ENCODE assay signal across 1 cellular context in the genomic region with DNA sequence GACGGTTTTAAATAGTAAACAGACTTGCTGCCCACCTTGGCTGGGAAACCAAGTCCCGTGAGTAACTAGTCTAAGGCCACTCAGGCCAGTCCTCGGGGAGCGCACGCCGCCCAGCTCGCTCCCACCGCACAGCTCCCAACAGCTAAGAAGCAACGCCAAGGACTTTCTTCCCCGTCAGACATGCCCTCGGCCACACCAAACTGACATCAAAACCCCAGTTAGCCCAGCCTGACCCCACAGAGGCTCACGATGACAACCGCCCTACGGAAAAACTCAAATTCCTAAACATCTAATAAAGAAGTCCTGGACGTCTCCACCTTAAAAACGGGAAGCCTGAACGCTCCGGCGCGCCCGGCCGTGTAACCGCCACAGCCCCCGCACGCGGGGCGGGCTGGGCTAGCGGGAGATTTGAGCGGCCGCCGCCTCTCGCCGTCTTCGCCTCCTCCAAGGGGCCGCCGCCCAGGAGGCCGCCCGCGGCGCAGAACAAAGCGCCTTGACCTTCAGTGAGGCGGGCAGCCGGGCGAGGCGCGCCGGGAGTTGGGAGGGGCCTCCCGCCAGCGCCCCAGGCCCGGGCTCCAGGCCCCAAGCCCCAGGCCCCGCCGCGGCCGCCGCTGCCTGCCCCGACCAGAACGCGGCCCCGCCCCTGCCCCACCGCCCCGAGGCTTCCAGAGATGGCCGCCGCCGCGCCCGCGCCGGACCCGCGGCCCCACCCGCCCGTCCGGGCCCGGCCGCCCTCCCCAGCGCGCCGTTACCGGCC.
A peak's percentile ranks its signal among the peaks of the same experiment; 100 is the strongest.
TF ChIP-seq lines count a peak whose summit lies in the region.

No MANE protein-coding gene starts in this region.

TF ChIP-seq in HEK293, 187 proteins besides CTCF, POLR2A, EP300 and RAD21 (continued from another document):
- TF ChIP-seq, protein P1, sequence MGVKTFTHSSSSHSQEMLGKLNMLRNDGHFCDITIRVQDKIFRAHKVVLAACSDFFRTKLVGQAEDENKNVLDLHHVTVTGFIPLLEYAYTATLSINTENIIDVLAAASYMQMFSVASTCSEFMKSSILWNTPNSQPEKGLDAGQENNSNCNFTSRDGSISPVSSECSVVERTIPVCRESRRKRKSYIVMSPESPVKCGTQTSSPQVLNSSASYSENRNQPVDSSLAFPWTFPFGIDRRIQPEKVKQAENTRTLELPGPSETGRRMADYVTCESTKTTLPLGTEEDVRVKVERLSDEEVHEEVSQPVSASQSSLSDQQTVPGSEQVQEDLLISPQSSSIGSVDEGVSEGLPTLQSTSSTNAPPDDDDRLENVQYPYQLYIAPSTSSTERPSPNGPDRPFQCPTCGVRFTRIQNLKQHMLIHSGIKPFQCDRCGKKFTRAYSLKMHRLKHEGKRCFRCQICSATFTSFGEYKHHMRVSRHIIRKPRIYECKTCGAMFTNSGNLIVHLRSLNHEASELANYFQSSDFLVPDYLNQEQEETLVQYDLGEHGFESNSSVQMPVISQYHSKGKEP (tag by site-specific recombination; IDR thresholded peaks at IDR 0.05): no peak
- TF ChIP-seq KLF10 (tag by site-specific recombination; IDR thresholded peaks at IDR 0.05): peak; percentile 23; the same call in 1 of the 2 replicates
- no peak for TF ChIP-seq ZNF660 (tag by site-specific recombination; IDR thresholded peaks at IDR 0.05)
- peak; percentile 70 for TF ChIP-seq ZIC2 (tag by site-specific recombination; IDR thresholded peaks at IDR 0.05)
- no peak for TF ChIP-seq ZNF274 (IDR thresholded peaks at IDR 0.05; ENCODE audit: low read length)
- no peak for TF ChIP-seq ZNF274 (tag by site-specific recombination; IDR thresholded peaks at IDR 0.05; ENCODE audit: borderline replicate concordance)
- TF ChIP-seq, protein P2, sequence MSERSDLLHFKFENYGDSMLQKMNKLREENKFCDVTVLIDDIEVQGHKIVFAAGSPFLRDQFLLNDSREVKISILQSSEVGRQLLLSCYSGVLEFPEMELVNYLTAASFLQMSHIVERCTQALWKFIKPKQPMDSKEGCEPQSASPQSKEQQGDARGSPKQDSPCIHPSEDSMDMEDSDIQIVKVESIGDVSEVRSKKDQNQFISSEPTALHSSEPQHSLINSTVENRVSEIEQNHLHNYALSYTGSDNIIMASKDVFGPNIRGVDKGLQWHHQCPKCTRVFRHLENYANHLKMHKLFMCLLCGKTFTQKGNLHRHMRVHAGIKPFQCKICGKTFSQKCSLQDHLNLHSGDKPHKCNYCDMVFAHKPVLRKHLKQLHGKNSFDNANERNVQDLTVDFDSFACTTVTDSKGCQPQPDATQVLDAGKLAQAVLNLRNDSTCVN (tag by site-specific recombination; optimal IDR thresholded peaks at IDR 0.05): peak; percentile 63
- TF ChIP-seq FEZF1 (tag by site-specific recombination; IDR thresholded peaks at IDR 0.05): no peak
- no peak for TF ChIP-seq ZNF394 (tag by site-specific recombination; IDR thresholded peaks at IDR 0.05; ENCODE audit: borderline replicate concordance)
- TF ChIP-seq, protein P3, sequence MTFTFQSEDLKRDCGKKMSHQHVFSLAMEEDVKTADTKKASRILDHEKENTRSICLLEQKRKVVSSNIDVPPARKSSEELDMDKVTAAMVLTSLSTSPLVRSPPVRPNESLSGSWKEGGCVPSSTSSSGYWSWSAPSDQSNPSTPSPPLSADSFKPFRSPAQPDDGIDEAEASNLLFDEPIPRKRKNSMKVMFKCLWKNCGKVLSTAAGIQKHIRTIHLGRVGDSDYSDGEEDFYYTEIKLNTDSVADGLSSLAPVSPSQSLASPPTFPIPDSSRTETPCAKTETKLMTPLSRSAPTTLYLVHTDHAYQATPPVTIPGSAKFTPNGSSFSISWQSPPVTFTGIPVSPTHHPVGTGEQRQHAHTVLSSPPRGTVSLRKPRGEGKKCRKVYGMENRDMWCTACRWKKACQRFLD (tag by site-specific recombination; IDR thresholded peaks at IDR 0.05): no peak
- no peak for TF ChIP-seq ZNF324 (tag by site-specific recombination; IDR thresholded peaks at IDR 0.05)
- TF ChIP-seq ZSCAN23 (tag by site-specific recombination; IDR thresholded peaks at IDR 0.05): no peak
- no peak for TF ChIP-seq ZFP37 (tag by site-specific recombination; IDR thresholded peaks at IDR 0.05)
- TF ChIP-seq, protein P4, sequence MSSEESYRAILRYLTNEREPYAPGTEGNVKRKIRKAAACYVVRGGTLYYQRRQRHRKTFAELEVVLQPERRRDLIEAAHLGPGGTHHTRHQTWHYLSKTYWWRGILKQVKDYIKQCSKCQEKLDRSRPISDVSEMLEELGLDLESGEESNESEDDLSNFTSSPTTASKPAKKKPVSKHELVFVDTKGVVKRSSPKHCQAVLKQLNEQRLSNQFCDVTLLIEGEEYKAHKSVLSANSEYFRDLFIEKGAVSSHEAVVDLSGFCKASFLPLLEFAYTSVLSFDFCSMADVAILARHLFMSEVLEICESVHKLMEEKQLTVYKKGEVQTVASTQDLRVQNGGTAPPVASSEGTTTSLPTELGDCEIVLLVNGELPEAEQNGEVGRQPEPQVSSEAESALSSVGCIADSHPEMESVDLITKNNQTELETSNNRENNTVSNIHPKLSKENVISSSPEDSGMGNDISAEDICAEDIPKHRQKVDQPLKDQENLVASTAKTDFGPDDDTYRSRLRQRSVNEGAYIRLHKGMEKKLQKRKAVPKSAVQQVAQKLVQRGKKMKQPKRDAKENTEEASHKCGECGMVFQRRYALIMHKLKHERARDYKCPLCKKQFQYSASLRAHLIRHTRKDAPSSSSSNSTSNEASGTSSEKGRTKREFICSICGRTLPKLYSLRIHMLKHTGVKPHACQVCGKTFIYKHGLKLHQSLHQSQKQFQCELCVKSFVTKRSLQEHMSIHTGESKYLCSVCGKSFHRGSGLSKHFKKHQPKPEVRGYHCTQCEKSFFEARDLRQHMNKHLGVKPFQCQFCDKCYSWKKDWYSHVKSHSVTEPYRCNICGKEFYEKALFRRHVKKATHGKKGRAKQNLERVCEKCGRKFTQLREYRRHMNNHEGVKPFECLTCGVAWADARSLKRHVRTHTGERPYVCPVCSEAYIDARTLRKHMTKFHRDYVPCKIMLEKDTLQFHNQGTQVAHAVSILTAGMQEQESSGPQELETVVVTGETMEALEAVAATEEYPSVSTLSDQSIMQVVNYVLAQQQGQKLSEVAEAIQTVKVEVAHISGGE (tag by site-specific recombination; conservative IDR thresholded peaks at IDR 0.05; ENCODE audit: low read depth): no peak
- no peak for TF ChIP-seq RBAK (tag by site-specific recombination; IDR thresholded peaks at IDR 0.05)
- TF ChIP-seq, protein P5, sequence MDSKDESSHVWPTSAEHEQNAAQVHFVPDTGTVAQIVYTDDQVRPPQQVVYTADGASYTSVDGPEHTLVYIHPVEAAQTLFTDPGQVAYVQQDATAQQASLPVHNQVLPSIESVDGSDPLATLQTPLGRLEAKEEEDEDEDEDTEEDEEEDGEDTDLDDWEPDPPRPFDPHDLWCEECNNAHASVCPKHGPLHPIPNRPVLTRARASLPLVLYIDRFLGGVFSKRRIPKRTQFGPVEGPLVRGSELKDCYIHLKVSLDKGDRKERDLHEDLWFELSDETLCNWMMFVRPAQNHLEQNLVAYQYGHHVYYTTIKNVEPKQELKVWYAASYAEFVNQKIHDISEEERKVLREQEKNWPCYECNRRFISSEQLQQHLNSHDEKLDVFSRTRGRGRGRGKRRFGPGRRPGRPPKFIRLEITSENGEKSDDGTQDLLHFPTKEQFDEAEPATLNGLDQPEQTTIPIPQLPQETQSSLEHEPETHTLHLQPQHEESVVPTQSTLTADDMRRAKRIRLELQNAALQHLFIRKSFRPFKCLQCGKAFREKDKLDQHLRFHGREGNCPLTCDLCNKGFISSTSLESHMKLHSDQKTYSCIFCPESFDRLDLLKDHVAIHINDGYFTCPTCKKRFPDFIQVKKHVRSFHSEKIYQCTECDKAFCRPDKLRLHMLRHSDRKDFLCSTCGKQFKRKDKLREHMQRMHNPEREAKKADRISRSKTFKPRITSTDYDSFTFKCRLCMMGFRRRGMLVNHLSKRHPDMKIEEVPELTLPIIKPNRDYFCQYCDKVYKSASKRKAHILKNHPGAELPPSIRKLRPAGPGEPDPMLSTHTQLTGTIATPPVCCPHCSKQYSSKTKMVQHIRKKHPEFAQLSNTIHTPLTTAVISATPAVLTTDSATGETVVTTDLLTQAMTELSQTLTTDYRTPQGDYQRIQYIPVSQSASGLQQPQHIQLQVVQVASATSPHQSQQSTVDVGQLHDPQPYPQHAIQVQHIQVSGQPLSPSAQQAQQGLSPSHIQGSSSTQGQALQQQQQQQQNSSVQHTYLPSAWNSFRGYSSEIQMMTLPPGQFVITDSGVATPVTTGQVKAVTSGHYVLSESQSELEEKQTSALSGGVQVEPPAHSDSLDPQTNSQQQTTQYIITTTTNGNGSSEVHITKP (tag by site-specific recombination; IDR thresholded peaks at IDR 0.05): no peak
- TF ChIP-seq, protein P6, sequence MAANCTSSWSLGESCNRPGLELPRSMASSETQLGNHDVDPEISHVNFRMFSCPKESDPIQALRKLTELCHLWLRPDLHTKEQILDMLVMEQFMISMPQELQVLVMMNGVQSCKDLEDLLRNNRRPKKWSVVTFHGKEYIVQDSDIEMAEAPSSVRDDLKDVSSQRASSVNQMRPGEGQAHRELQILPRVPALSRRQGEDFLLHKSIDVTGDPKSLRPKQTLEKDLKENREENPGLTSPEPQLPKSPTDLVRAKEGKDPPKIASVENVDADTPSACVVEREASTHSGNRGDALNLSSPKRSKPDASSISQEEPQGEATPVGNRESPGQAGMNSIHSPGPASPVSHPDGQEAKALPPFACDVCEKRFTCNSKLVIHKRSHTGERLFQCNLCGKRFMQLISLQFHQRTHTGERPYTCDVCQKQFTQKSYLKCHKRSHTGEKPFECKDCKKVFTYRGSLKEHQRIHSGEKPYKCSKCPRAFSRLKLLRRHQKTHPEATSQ (tag by site-specific recombination; IDR thresholded peaks at IDR 0.05): no peak
- TF ChIP-seq ZXDB (tag by site-specific recombination; IDR thresholded peaks at IDR 0.05): no peak
- TF ChIP-seq ZFHX2 (tag by site-specific recombination; conservative IDR thresholded peaks at IDR 0.05): 0 out of 2 replicates have a peak, but pooled peaks have one; percentile 47
- no peak for TF ChIP-seq ZNF600 (tag by site-specific recombination; IDR thresholded peaks at IDR 0.05)
